ENCODE assay signal across 8 cellular contexts in the genomic region with DNA sequence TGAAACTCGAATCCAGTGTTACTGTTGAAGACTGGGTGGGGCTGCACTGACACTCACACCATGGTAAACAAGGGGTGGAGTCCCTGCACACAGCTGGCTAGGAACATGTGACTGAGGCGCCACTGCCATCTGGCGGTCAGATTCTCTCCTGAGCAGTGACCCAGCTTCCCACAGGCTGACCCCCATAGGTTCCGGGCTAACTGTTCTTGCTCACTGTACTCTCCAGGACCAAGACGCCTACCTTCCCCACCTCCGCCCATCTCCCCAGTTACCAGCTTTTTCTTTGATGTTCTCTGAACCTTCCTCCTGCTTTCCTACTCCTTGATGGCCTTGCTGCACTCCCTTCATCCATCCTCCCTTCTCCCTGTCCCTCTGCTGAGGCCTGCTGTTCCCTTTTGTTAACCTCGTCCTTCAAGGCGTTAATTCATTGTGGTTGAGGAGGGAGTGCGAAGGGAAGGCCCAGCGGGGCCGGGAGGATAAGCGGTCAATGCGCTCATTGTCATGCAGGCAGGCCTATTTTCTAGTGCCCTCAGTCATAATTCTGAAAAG.
A peak's percentile ranks its signal among the peaks of the same experiment; 100 is the strongest.
DNase-seq lines count a peak whose midpoint lies in the region; ATAC-seq and TF ChIP-seq lines count a peak whose summit lies in the region.

No MANE protein-coding gene starts in this region.

- H3K4me3 ChIP-seq in WERI-Rb-1 (ENCODE audit: low read depth, low read length) (no peak overlapping the region), kidney epithelial cell (ENCODE audit: low read depth, low read length) (no peak overlapping the region)

- ATAC-seq in GM18519 (IDR thresholded peaks at IDR 0.05; ENCODE audit: low FRiP score, unreplicated experiment) (peak; percentile 98), HG03045 (IDR thresholded peaks at IDR 0.05; ENCODE audit: unreplicated experiment) (peak; percentile 99)

- H3K9me3 ChIP-seq in WERI-Rb-1 (ENCODE audit: severe bottlenecking) = no peaks in the 10 kb centered on the region

- no peaks in the 10 kb centered on the region for H3K36me3 ChIP-seq in WERI-Rb-1
- H3K36me3 ChIP-seq in kidney epithelial cell (ENCODE audit: control insufficient read depth, insufficient read depth, low read length) = no peaks in the 10 kb centered on the region

- peak; percentile 91 for TF ChIP-seq CTCF in 22Rv1 (IDR thresholded peaks at IDR 0.05)
- TF ChIP-seq CTCF in WERI-Rb-1 (IDR thresholded peaks at IDR 0.05; ENCODE audit: low read depth, low read length) = peak; percentile 95
- peak; percentile 84 for TF ChIP-seq CTCF in kidney epithelial cell (IDR thresholded peaks at IDR 0.05; ENCODE audit: insufficient read depth, low read length, poor library complexity, severe bottlenecking)

- peak; percentile 84 to 85 for DNase-seq in NCI-H2081 (lab: John Stamatoyannopoulos, UW)
- DNase-seq in WERI-Rb-1 = peak; percentile 87
- peak in 59 of 61 donors; percentile 3 to 86 (median 68) for DNase-seq in caudate nucleus (lab: John Stamatoyannopoulos, UW)
- DNase-seq in kidney epithelial cell (ENCODE audit: low read depth) = peak; percentile 16
- DNase-seq in stimulated activated CD4-positive, alpha-beta T cell treated with anti-CD3 and anti-CD28 coated beads, Interleukin-1b, Interleukin-23, amount 100 ng/mL, for 4 hours (ENCODE audit: low read depth in 2 of 2) = peak; percentile 2 to 15

- H3K27ac ChIP-seq in 22Rv1 = no peak overlapping the region
- no peak overlapping the region for H3K27ac ChIP-seq in WERI-Rb-1
- peak overlapping the region; percentile 92 for H3K27ac ChIP-seq in caudate nucleus (ENCODE audit: low read depth, low read length)

- H3K27me3 ChIP-seq in WERI-Rb-1 (ENCODE audit: insufficient read depth, low read depth, severe bottlenecking) = no peaks in the 10 kb centered on the region
- H3K27me3 ChIP-seq in kidney epithelial cell (ENCODE audit: control insufficient read depth, insufficient read depth, low read length) = no peaks in the 10 kb centered on the region

Comparison
In these comparisons a context has a peak if more than half of its experiments do, and no peak if none do; other contexts are left out.
1. DNase-seq: peak in every context shown above with its lines; median percentile 87 in WERI-Rb-1; 84 in NCI-H2081; 68 in caudate nucleus; 16 in kidney epithelial cell; 8 in stimulated activated CD4-positive, alpha-beta T cell treated with anti-CD3 and anti-CD28 coated beads, Interleukin-1b, Interleukin-23, amount 100 ng/mL, for 4 hours.